18 cellular contexts compared by ENCODE assay signal in genomic region chr12:5258498-5258897, GRCh38.
DNase-seq lines count a peak whose midpoint lies in the region; ATAC-seq, FAIRE-seq and TF ChIP-seq lines count a peak whose summit lies in the region.
"Had no signal": no experiment of that assay in that cellular context is flagged by ENCODE, and none has a peak within 500 bp of the region (broad histone marks: within the 10 kb centered on the region; RNA-seq: fewer than 3 reads in every experiment).

No MANE protein-coding gene starts in this region.

- TF ChIP-seq POLR2A in gastroesophageal sphincter (IDR thresholded peaks at IDR 0.05) (no peak), HepG2 (IDR thresholded peaks at IDR 0.05; ENCODE audit: insufficient read depth in 1 of 2, low read depth in 2 of 2, low read length in 2 of 2) (no peak)

- CTCF ChIA-PET in AG04449 (lab: Yijun Ruan, JAX) = no interaction called here
- CTCF ChIA-PET in HepG2 (lab: Yijun Ruan, JAX; ENCODE audit: low intra/inter-chr PET ratio, low total read pairs) = no interaction called here

- in situ Hi-C loops in HepG2 (cut with HindIII; ENCODE audit: extremely low pct_ligation_motif_present, low pct_unique_long_range_greater_than_20kb) = no loop called here

- H3K4me1 ChIP-seq in SJCRH30 = peaks cover 16% of the 10 kb centered on the region
- no peaks in the 10 kb centered on the region for H3K4me1 ChIP-seq in gastroesophageal sphincter
- no peaks in the 10 kb centered on the region for H3K4me1 ChIP-seq in HepG2 (ENCODE audit: insufficient read depth, low read length)
- no peaks in the 10 kb centered on the region for H3K4me1 ChIP-seq in Karpas-422 (ENCODE audit: low read length)
- H3K4me1 ChIP-seq: BLaER1 treated with 17β-estradiol and CSF1 and Interleukin-3, amounts not matched to agents 10 nM and 100 nM; tibial nerve had no signal

- intact Hi-C loops in HepG2 (cut with micrococcal nuclease; ENCODE audit: unreplicated experiment) = no loop called here

- H3K4me3 ChIP-seq in AG04449 (ENCODE audit: low read depth, low read length) (no peak overlapping the region), SJCRH30 (no peak overlapping the region), gastroesophageal sphincter (no peak overlapping the region), HepG2 (replicated peaks in 1 of 3; ENCODE audit: insufficient read depth in 1 of 3, low read depth in 2 of 3, low read length in 3 of 3) (no peak overlapping the region), Karpas-422 (ENCODE audit: low read length) (no peak overlapping the region)
- H3K4me3 ChIP-seq: BLaER1 treated with 17β-estradiol and CSF1 and Interleukin-3, amounts not matched to agents 10 nM and 100 nM; GM12878; tibial nerve had no signal

- FAIRE-seq in HepG2 (lab: Jason Lieb, UNC) = no peak
- FAIRE-seq: GM12878 had no signal

- TF ChIP-seq EP300 in gastroesophageal sphincter (IDR thresholded peaks at IDR 0.05) (no peak), HepG2 (IDR thresholded peaks at IDR 0.05; ENCODE audit: low read depth in 2 of 2, low read length in 2 of 2) (no peak), HepG2 (CRISPR knock-in tag; IDR thresholded peaks at IDR 0.05; ENCODE audit: borderline replicate concordance) (no peak)

- POLR2A ChIA-PET in AG04449 (lab: Yijun Ruan, JAX) = no interaction called here
- POLR2A ChIA-PET in HepG2 (lab: Yijun Ruan, JAX) = no interaction called here

- H3K27me3 ChIP-seq in SJCRH30 (no peaks in the 10 kb centered on the region), gastroesophageal sphincter (no peaks in the 10 kb centered on the region), HepG2 (ENCODE audit: control insufficient read depth in 1 of 2, insufficient read depth in 2 of 2, low read length in 2 of 2) (no peaks in the 10 kb centered on the region), Karpas-422 (ENCODE audit: low read length) (no peaks in the 10 kb centered on the region)
- H3K27me3 ChIP-seq: BLaER1 treated with 17β-estradiol and CSF1 and Interleukin-3, amounts not matched to agents 10 nM and 100 nM; brain microvascular endothelial cell; tibial nerve had no signal

- no peaks in the 10 kb centered on the region for H3K79me2 ChIP-seq in HepG2 (ENCODE audit: insufficient read depth, low read length)
- no peaks in the 10 kb centered on the region for H3K79me2 ChIP-seq in Karpas-422 (ENCODE audit: low read length)

- TF ChIP-seq CTCF in AG04449 (IDR thresholded peaks at IDR 0.05; ENCODE audit: insufficient read depth, low read length, missing control alignments) (no peak), gastroesophageal sphincter (IDR thresholded peaks at IDR 0.05) (no peak), HepG2 (CRISPR knock-in tag; IDR thresholded peaks at IDR 0.05) (no peak)

- ATAC-seq in gastroesophageal sphincter = peak; percentile 80
- no peak for ATAC-seq in GM21576 (IDR thresholded peaks at IDR 0.05; ENCODE audit: unreplicated experiment)
- ATAC-seq in HepG2 = no peak
- ATAC-seq: GM12878 had no signal

- H3K27ac ChIP-seq in SJCRH30 (peak overlapping the region; percentile 22; the same call in 1 of the 2 replicates), gastroesophageal sphincter (no peak overlapping the region), HepG2 (ENCODE audit: extremely low read length, insufficient read depth, low read length) (no peak overlapping the region), Karpas-422 (ENCODE audit: low read length) (no peak overlapping the region)
- H3K27ac ChIP-seq: BLaER1 treated with 17β-estradiol and CSF1 and Interleukin-3, amounts not matched to agents 10 nM and 100 nM; brain microvascular endothelial cell; tibial nerve had no signal

- H3K9me3 ChIP-seq in SJCRH30 (replicated peaks) (no peaks in the 10 kb centered on the region), gastroesophageal sphincter (no peaks in the 10 kb centered on the region), HepG2 (ENCODE audit: low read length) (no peaks in the 10 kb centered on the region), Karpas-422 (ENCODE audit: low read length) (no peaks in the 10 kb centered on the region)
- H3K9me3 ChIP-seq: BLaER1 treated with 17β-estradiol and CSF1 and Interleukin-3, amounts not matched to agents 10 nM and 100 nM; tibial nerve had no signal

- DNase-seq in AG04449 (ENCODE audit: low read depth, low spot score) (peak; percentile 95), GM03348 (ENCODE audit: low spot score) (peak; percentile 66), SJCRH30 (no peak), HepG2 (ENCODE audit: low spot score) (no peak), NCI-H2227 (lab: John Stamatoyannopoulos, UW; ENCODE audit: unreplicated experiment) (no peak), Karpas-422 (no peak)
- DNase-seq: activated gamma-delta T cell treated with Interleukin-2 at 50 U/mL for 16 hours; brain microvascular endothelial cell; DMS53; effector CD8-positive, alpha-beta T cell; KBM-7; naive B cell; NCI-H2029 had no signal

- no peaks in the 10 kb centered on the region for H3K9me2 ChIP-seq in Karpas-422 (replicated peaks; ENCODE audit: insufficient read depth, low read length)

- H4K20me1 ChIP-seq in HepG2 (ENCODE audit: insufficient read depth, low read length) (no peaks in the 10 kb centered on the region), Karpas-422 (ENCODE audit: insufficient read depth, low read depth, low read length) (no peaks in the 10 kb centered on the region)
- H4K20me1 ChIP-seq: BLaER1 treated with 17β-estradiol and CSF1 and Interleukin-3, amounts not matched to agents 10 nM and 100 nM had no signal

- no peak overlapping the region for H3K9ac ChIP-seq in HepG2 (ENCODE audit: insufficient read depth, low read depth, low read length)
- H3K9ac ChIP-seq in Karpas-422 (ENCODE audit: low read length) = no peak overlapping the region
- H3K9ac ChIP-seq: BLaER1 treated with 17β-estradiol and CSF1 and Interleukin-3, amounts not matched to agents 10 nM and 100 nM had no signal

- no TSS peak for BruUV-seq in HepG2 (replicated peaks; lab: Mats Ljungman, UMichigan)

- no peak overlapping the region for H3K4me2 ChIP-seq in HepG2 (ENCODE audit: low read depth, low read length)
- no peak overlapping the region for H3K4me2 ChIP-seq in Karpas-422 (ENCODE audit: low read depth, low read length, poor library complexity, severe bottlenecking)
- H3K4me2 ChIP-seq: BLaER1 treated with 17β-estradiol and CSF1 and Interleukin-3, amounts not matched to agents 10 nM and 100 nM had no signal

- no peak for TF ChIP-seq RAD21 in HepG2 (CRISPR knock-in tag; IDR thresholded peaks at IDR 0.05)

- 51% methylated on average over 2 of the region's 3 CpGs; no CpG with 5 or more reads in 1 of the 2 donors for WGBS in gastroesophageal sphincter (ENCODE audit: low coverage in 1 of 2), 2 donors
- no CpG with 5 or more reads among the region's 3 CpGs for WGBS in HepG2 (ENCODE audit: low lambda C conversion rate)

- H3K36me3 ChIP-seq in SJCRH30 (no peaks in the 10 kb centered on the region), gastroesophageal sphincter (no peaks in the 10 kb centered on the region), HepG2 (replicated peaks in 1 of 2; ENCODE audit: control insufficient read depth in 1 of 2, insufficient read depth in 2 of 2, low read length in 2 of 2) (no peaks in the 10 kb centered on the region), Karpas-422 (ENCODE audit: insufficient read depth, low read length) (no peaks in the 10 kb centered on the region)
- H3K36me3 ChIP-seq: BLaER1 treated with 17β-estradiol and CSF1 and Interleukin-3, amounts not matched to agents 10 nM and 100 nM; brain microvascular endothelial cell; tibial nerve had no signal

- H2AFZ ChIP-seq in HepG2 (ENCODE audit: low read length) = no peak overlapping the region
- H2AFZ ChIP-seq in Karpas-422 (ENCODE audit: low read length) = no peak overlapping the region

TF ChIP-seq in HepG2, 621 proteins besides CTCF, POLR2A, EP300 and RAD21 (continues in another document):
- TF ChIP-seq GABPA (IDR thresholded peaks at IDR 0.05; ENCODE audit: low read depth, low read length) (no peak), GABPA (CRISPR knock-in tag; IDR thresholded peaks at IDR 0.05; ENCODE audit: low read depth) (no peak), ZNF563 (CRISPR knock-in tag; IDR thresholded peaks at IDR 0.05) (no peak), RXRB (CRISPR knock-in tag; IDR thresholded peaks at IDR 0.05; ENCODE audit: borderline replicate concordance) (no peak), ZNF598 (CRISPR knock-in tag; IDR thresholded peaks at IDR 0.05; ENCODE audit: borderline replicate concordance) (no peak), SCMH1 (CRISPR knock-in tag; IDR thresholded peaks at IDR 0.05; ENCODE audit: borderline replicate concordance) (no peak), TERF1 (CRISPR knock-in tag; IDR thresholded peaks at IDR 0.05) (no peak), RFXAP (CRISPR knock-in tag; IDR thresholded peaks at IDR 0.05; ENCODE audit: borderline replicate concordance) (no peak), HNRNPL (IDR thresholded peaks at IDR 0.05; ENCODE audit: low read depth, low read length) (no peak), ASH2L (IDR thresholded peaks at IDR 0.05; ENCODE audit: insufficient read length, low read depth, low read length) (no peak), ZNF790 (CRISPR knock-in tag; IDR thresholded peaks at IDR 0.05; ENCODE audit: borderline replicate concordance) (no peak), CREBL2 (CRISPR knock-in tag; IDR thresholded peaks at IDR 0.05; ENCODE audit: borderline replicate concordance) (no peak), ADNP (CRISPR knock-in tag; IDR thresholded peaks at IDR 0.05) (no peak), SRSF1 (optimal IDR thresholded peaks at IDR 0.05; ENCODE audit: low read depth, low read length) (no peak), FOXA3 (CRISPR knock-in tag; IDR thresholded peaks at IDR 0.05) (no peak)

Comparison
In these comparisons a context has a peak if more than half of its experiments do, and no peak if none do; other contexts are left out.
1. DNase-seq: peak in AG04449 (single experiment) and GM03348 (single experiment); none in SJCRH30 (0 of 2), HepG2 (single experiment), NCI-H2227 (single experiment) and Karpas-422 (single experiment).